In genomic region chr10:27642023-27642589, GRCh38 we compare ENCODE assay signal across 24 cellular contexts.
"Had no signal": no experiment of that assay in that cellular context is flagged by ENCODE, and none has a peak within 500 bp of the region (broad histone marks: within the 10 kb centered on the region; RNA-seq: fewer than 3 reads in every experiment).

No MANE protein-coding gene starts in this region.

- H3K4me1 ChIP-seq: colonic mucosa, foreskin keratinocyte, gastrocnemius medialis, gastroesophageal sphincter, heart left ventricle, heart right ventricle had no signal

- H3K4me3 Mint-ChIP-seq: dendritic cell treated with granulocyte-macrophage colony-stimulating factor and Interleukin-4, amounts not matched to agents 40 ng/mL and 50 ng/mL, for 4 days; effector memory CD8-positive, alpha-beta T cell; endodermal cell had no signal

- H3K27me3 ChIP-seq: colonic mucosa, dorsolateral prefrontal cortex, esophagus squamous epithelium, foreskin keratinocyte, gastrocnemius medialis, gastroesophageal sphincter, heart left ventricle, heart right ventricle, hepatocyte had no signal

- H3K9me3 Mint-ChIP-seq: effector memory CD8-positive, alpha-beta T cell had no signal

- H3K4me1 Mint-ChIP-seq: endodermal cell had no signal

- H3K27ac ChIP-seq: colonic mucosa, coronary artery, dorsolateral prefrontal cortex, epithelial cell of prostate, esophagus squamous epithelium, foreskin keratinocyte, gastrocnemius medialis, gastroesophageal sphincter, heart left ventricle, heart right ventricle, hepatocyte had no signal

- H3K4me3 ChIP-seq: colonic mucosa, coronary artery, dorsolateral prefrontal cortex, esophagus squamous epithelium, gastrocnemius medialis, gastroesophageal sphincter, heart left ventricle, heart right ventricle, hepatocyte had no signal

- H3K9me3 ChIP-seq: colonic mucosa, gastrocnemius medialis had no signal

- DNase-seq: colonic mucosa; cortex of kidney; dermis blood vessel endothelial cell; dorsolateral prefrontal cortex; effector CD4-positive, alpha-beta T cell; effector CD8-positive, alpha-beta T cell; effector memory CD4-positive, alpha-beta T cell; effector memory CD8-positive, alpha-beta T cell; endodermal cell; erythroblast; esophagus squamous epithelium; foreskin fibroblast; foreskin keratinocyte; foreskin melanocyte; gastrocnemius medialis; glutamatergic neuron; head of caudate nucleus; heart left ventricle; heart right ventricle had no signal

- H3K36me3 ChIP-seq: colonic mucosa, esophagus squamous epithelium, gastrocnemius medialis, gastroesophageal sphincter, heart left ventricle, heart right ventricle had no signal

- H3K27ac Mint-ChIP-seq: dendritic cell treated with granulocyte-macrophage colony-stimulating factor and Interleukin-4, amounts not matched to agents 40 ng/mL and 50 ng/mL, for 4 days; effector memory CD8-positive, alpha-beta T cell; endodermal cell had no signal
